1 cellular context compared by ENCODE assay signal in genomic region chrX:134634691-134635090, GRCh38.
TF ChIP-seq lines count a peak whose summit lies in the region.

No MANE protein-coding gene starts in this region.

TF ChIP-seq in GM12878, 131 proteins besides CTCF, POLR2A, EP300 and RAD21 (continued from another document):
- peak; percentile 13; the same call in 1 of the 2 replicates for TF ChIP-seq SPI1 (IDR thresholded peaks at IDR 0.05; ENCODE audit: borderline replicate concordance, insufficient read depth, low read depth, low read length)
- TF ChIP-seq IRF4 (IDR thresholded peaks at IDR 0.05; ENCODE audit: low read depth, low read length): peak; percentile 37; the same call in 1 of the 2 replicates
- TF ChIP-seq JUND (IDR thresholded peaks at IDR 0.05; ENCODE audit: low read depth, low read length): no peak
